14 cellular contexts compared by ENCODE assay signal in genomic region chr2:72781500-72781899, GRCh38. TPM values are rescaled to one million over a fixed set of nuclear protein-coding genes. Genes with fewer than 3 reads are reported as not detected.
DNase-seq lines count a peak whose midpoint lies in the region; TF ChIP-seq lines count a peak whose summit lies in the region.
"Had no signal": no experiment of that assay in that cellular context is flagged by ENCODE, and none has a peak within 500 bp of the region (broad histone marks: within the 10 kb centered on the region; RNA-seq: fewer than 3 reads in every experiment).

No MANE protein-coding gene starts in this region.

- H3K27me3 ChIP-seq in layer of hippocampus (ENCODE audit: control insufficient read depth, insufficient read depth, low read length) (no peaks in the 10 kb centered on the region), ascending aorta (no peaks in the 10 kb centered on the region)
- H3K27me3 ChIP-seq: right lobe of liver had no signal

- H3K27me3 Mint-ChIP-seq in activated naive CD8-positive, alpha-beta T cell treated with anti-CD3 and anti-CD28 coated beads for 36 hours: no peaks in the 10 kb centered on the region
- H3K27me3 Mint-ChIP-seq: T-cell had no signal

- intact Hi-C loops in ascending aorta (cut with DNase I): no loop called here

- peaks cover 0 to 3% of the 10 kb centered on the region in 2 donors for H3K36me3 ChIP-seq in ascending aorta
- H3K36me3 ChIP-seq: right lobe of liver, WERI-Rb-1 had no signal

- H3K9me3 ChIP-seq in ascending aorta: no peaks in the 10 kb centered on the region
- H3K9me3 ChIP-seq: right lobe of liver had no signal

- no peak for TF ChIP-seq EP300 in Ishikawa (IDR thresholded peaks at IDR 0.05; ENCODE audit: borderline replicate concordance)

- TF ChIP-seq RAD21 in Ishikawa (IDR thresholded peaks at IDR 0.05; ENCODE audit: low read depth): no peak

- H3K9me3 Mint-ChIP-seq in activated naive CD8-positive, alpha-beta T cell treated with anti-CD3 and anti-CD28 coated beads for 36 hours: peaks cover 4% of the 10 kb centered on the region
- H3K9me3 Mint-ChIP-seq: T-cell had no signal

- peaks cover 4% of the 10 kb centered on the region for H3K4me1 Mint-ChIP-seq in activated naive CD8-positive, alpha-beta T cell treated with anti-CD3 and anti-CD28 coated beads for 36 hours
- H3K4me1 Mint-ChIP-seq: T-cell had no signal

- TF ChIP-seq CTCF in choroid plexus epithelial cell (conservative IDR thresholded peaks at IDR 0.05; ENCODE audit: low read depth, low read length) (no peak), ascending aorta (IDR thresholded peaks at IDR 0.05) (no peak)

- peak; percentile 12 for DNase-seq in EL
- peak; percentile 26 for DNase-seq in choroid plexus epithelial cell (ENCODE audit: low read depth)
- DNase-seq in activated CD4-positive, alpha-beta T cell treated with anti-CD3 and anti-CD28 coated beads, Interleukin-2, amount 50 U/mL, for 48 hours: no peak
- no peak for DNase-seq in activated naive CD8-positive, alpha-beta T cell treated with anti-CD3 and anti-CD28 coated beads for 36 hours
- no peak for DNase-seq in NCI-H1092 treated with DMSO at 0.1 percent for 48 hours (lab: John Stamatoyannopoulos, UW)
- no peak for DNase-seq in ascending aorta (ENCODE audit: low spot score in 2 of 2)
- DNase-seq: activated effector memory CD4-positive, alpha-beta T cell treated with Interleukin-2 at 50 U/mL for 16 hours; cortex of kidney; NCI-H526 treated with DMSO at 0.1 percent for 48 hours; right lobe of liver; T-cell; WERI-Rb-1 had no signal

- H3K27ac Mint-ChIP-seq in activated naive CD8-positive, alpha-beta T cell treated with anti-CD3 and anti-CD28 coated beads for 36 hours: no peak overlapping the region
- H3K27ac Mint-ChIP-seq: T-cell had no signal

- H3K4me1 ChIP-seq in ascending aorta: peaks cover 0 to 2% of the 10 kb centered on the region in 2 donors

- H3K36me3 Mint-ChIP-seq in activated naive CD8-positive, alpha-beta T cell treated with anti-CD3 and anti-CD28 coated beads for 36 hours: peaks cover 7% of the 10 kb centered on the region

- no peak overlapping the region for H3K4me3 Mint-ChIP-seq in activated naive CD8-positive, alpha-beta T cell treated with anti-CD3 and anti-CD28 coated beads for 36 hours
- H3K4me3 Mint-ChIP-seq: T-cell had no signal

- H3K4me3 ChIP-seq in choroid plexus epithelial cell (ENCODE audit: low read depth, low read length) (no peak overlapping the region), ascending aorta (no peak overlapping the region)
- H3K4me3 ChIP-seq: right lobe of liver had no signal

- H3K27ac ChIP-seq in layer of hippocampus (ENCODE audit: low read depth, low read length) (peak overlapping the region; percentile 8), ascending aorta (no peak overlapping the region)
- H3K27ac ChIP-seq: right lobe of liver, WERI-Rb-1 had no signal

TF ChIP-seq in Ishikawa, 13 proteins besides CTCF, POLR2A, EP300 and RAD21:
- no peak for TF ChIP-seq TCF12 (IDR thresholded peaks at IDR 0.05; ENCODE audit: low read depth)
- TF ChIP-seq CEBPB (IDR thresholded peaks at IDR 0.05): no peak
- TF ChIP-seq TAF1 (IDR thresholded peaks at IDR 0.05; ENCODE audit: low read depth): no peak
- TF ChIP-seq USF1 (IDR thresholded peaks at IDR 0.05): peak; percentile 84
- no peak for TF ChIP-seq NFIC (IDR thresholded peaks at IDR 0.05)
- TF ChIP-seq CREB1 (IDR thresholded peaks at IDR 0.05; ENCODE audit: low read depth): no peak
- TF ChIP-seq, protein P1, sequence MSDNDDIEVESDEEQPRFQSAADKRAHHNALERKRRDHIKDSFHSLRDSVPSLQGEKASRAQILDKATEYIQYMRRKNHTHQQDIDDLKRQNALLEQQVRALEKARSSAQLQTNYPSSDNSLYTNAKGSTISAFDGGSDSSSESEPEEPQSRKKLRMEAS (IDR thresholded peaks at IDR 0.05): no peak
- TF ChIP-seq ZBTB7A (IDR thresholded peaks at IDR 0.05; ENCODE audit: low read depth): no peak
- TF ChIP-seq REST (IDR thresholded peaks at IDR 0.05; ENCODE audit: low read depth): no peak

RNA-seq across cellular contexts. Expression of gene EXOC6B, which starts 44.3 kb away (rescaled TPM):
- 1 to 10 TPM; 6.8 to 7.6 TPM for total RNA-seq in activated naive CD8-positive, alpha-beta T cell treated with anti-CD3 and anti-CD28 coated beads for 36 hours
- total RNA-seq in ascending aorta: 32.4 TPM

Comparison
In these comparisons a context has a peak if more than half of its experiments do, and no peak if none do; other contexts are left out.
1. DNase-seq: peak in EL (single experiment) and choroid plexus epithelial cell (single experiment); none in activated CD4-positive, alpha-beta T cell treated with anti-CD3 and anti-CD28 coated beads, Interleukin-2, amount 50 U/mL, for 48 hours (0 of 2), activated naive CD8-positive, alpha-beta T cell treated with anti-CD3 and anti-CD28 coated beads for 36 hours (single experiment), NCI-H1092 treated with DMSO at 0.1 percent for 48 hours (single experiment) and ascending aorta (0 of 2).